In genomic region chr6:24990944-24991747, GRCh38 we compare ENCODE assay signal across 1 cellular context.
TF ChIP-seq lines count a peak whose summit lies in the region.

No MANE protein-coding gene starts in this region.

TF ChIP-seq in HCT116, 20 proteins besides CTCF, POLR2A, EP300 and RAD21:
- no peak for TF ChIP-seq ZBTB33 (IDR thresholded peaks at IDR 0.05; ENCODE audit: extremely low read depth, insufficient replicate concordance, low read length)
- TF ChIP-seq CEBPB (IDR thresholded peaks at IDR 0.05; ENCODE audit: low read depth), result no peak
- no peak for TF ChIP-seq SRF (IDR thresholded peaks at IDR 0.05; ENCODE audit: low read depth)
- TF ChIP-seq TCF7L2 (IDR thresholded peaks at IDR 0.05; ENCODE audit: borderline replicate concordance, extremely low read depth, insufficient read depth, insufficient read length), result no peak
- no peak for TF ChIP-seq EZH2phosphoT487 (IDR thresholded peaks at IDR 0.05; ENCODE audit: borderline replicate concordance)
- no peak for TF ChIP-seq YY1 (IDR thresholded peaks at IDR 0.05; ENCODE audit: extremely low read depth, insufficient replicate concordance, low read depth, low read length)
- TF ChIP-seq CBX3 (IDR thresholded peaks at IDR 0.05; ENCODE audit: low read depth), result no peak
- no peak for TF ChIP-seq JUND (IDR thresholded peaks at IDR 0.05)
- no peak for TF ChIP-seq ELF1 (IDR thresholded peaks at IDR 0.05; ENCODE audit: borderline replicate concordance, low read depth)
- no peak for TF ChIP-seq ZNF274 (IDR thresholded peaks at IDR 0.05; ENCODE audit: low read depth, low read length)
- TF ChIP-seq REST (IDR thresholded peaks at IDR 0.05; ENCODE audit: low read depth), result no peak
